ENCODE assay signal across 31 cellular contexts in the genomic region with DNA sequence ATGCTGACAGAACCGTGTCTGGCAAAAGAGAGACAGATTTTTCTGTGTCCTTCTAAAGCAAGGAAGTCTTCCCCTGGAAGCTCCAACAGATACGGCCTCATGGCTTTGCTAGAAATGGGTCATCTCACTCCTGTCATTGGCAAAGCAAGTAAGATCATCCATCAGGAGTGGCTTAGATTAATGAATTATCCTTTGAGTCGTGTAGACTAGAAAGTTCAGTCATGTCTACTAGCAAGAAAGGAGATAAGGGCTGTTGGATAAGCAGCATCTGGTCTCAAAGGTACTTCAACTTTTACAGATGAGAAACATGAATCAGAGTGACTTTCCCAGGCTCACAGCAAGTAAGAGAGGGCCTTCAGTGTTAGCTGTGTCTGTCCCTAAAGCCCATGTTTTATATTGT.
"Had no signal": no experiment of that assay in that cellular context is flagged by ENCODE, and none has a peak within 500 bp of the region (broad histone marks: within the 10 kb centered on the region; RNA-seq: fewer than 3 reads in every experiment).

No MANE protein-coding gene starts in this region.

- ATAC-seq: Panc1, Right ventricle myocardium inferior, SK-N-SH treated with all-trans-retinoic acid at 6 μM for 48 hours had no signal

- H3K4me2 ChIP-seq: PC-9 had no signal

- H2AFZ ChIP-seq: PC-9 had no signal

- H3K36me3 ChIP-seq: MG63 had no signal

- DNase-seq: Kasumi-1, MG63, NCI-H1048, NCI-H1092 treated with DMSO at 0.1 percent for 48 hours, NCI-H1105 treated with DMSO at 0.1 percent for 48 hours, NCI-H1417, NCI-H1436, NCI-H146, NCI-H1694, NCI-H187, NCI-H1930, NCI-H2029 treated with DMSO at 0.1 percent for 48 hours, NCI-H2081 treated with DMSO at 0.1 percent for 48 hours, NCI-H2107, NCI-H2171, NCI-H226, NCI-H446 treated with DMSO at 0.1 percent for 48 hours, NCI-H510A, NCI-H524, NCI-H526, NCI-H69, NCI-H748 treated with DMSO at 0.1 percent for 48 hours, PC-9, SHP77, SIG-M5, SJCRH30 had no signal

- H3K27ac ChIP-seq: PC-9, RWPE1, SJCRH30, SK-N-MC had no signal

- H3K27me3 ChIP-seq: MG63, SJCRH30 had no signal

- H3K9me3 ChIP-seq: MG63, SJCRH30 had no signal

- H3K4me3 ChIP-seq: MG63, PC-9, SJCRH30, SK-N-MC had no signal
